ENCODE assay signal across 13 cellular contexts in the genomic region with DNA sequence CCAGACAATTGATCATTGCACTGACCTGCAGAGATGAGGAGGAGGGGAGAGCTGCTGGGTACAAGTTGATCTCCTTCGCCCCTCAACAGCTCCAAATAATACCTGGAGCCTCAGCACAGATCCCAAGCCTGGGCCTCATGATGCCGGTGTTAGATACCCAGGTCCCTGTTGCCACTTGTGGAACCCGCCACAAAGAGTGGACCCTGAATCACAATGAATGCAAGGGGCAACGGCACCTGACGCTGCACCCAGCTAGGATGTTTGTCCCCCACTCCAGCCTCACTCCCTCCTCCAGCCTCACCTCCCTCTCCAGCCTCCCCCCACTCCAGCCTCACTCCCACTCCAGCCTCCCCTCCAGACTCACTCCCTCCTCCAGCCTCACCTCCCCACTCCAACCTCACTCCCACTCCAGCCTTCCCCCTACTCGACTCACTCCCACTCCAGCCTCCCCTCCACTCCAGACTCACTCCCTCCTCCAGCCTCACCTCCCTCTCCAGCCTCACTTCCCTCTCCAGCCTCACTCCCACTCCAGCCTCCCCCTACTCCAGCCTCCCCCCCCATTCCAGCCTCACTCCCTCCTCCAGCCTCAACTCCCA.
A peak's percentile ranks its signal among the peaks of the same experiment; 100 is the strongest.
DNase-seq lines count a peak whose midpoint lies in the region; ATAC-seq and TF ChIP-seq lines count a peak whose summit lies in the region.
"Had no signal": no experiment of that assay in that cellular context is flagged by ENCODE, and none has a peak within 500 bp of the region (broad histone marks: within the 10 kb centered on the region; RNA-seq: fewer than 3 reads in every experiment).

No MANE protein-coding gene starts in this region.

- WGBS in endodermal cell (ENCODE audit: insufficient coverage in 1 of 2, insufficient read length in 1 of 2), 2 experiments, result 88 to 100% methylated on average over 1 to 6 of the region's 6 CpGs

- H3K27ac ChIP-seq in right atrium auricular region, result no peak overlapping the region
- H3K27ac ChIP-seq in endodermal cell (ENCODE audit: low read depth, low read length), result no peak overlapping the region
- H3K27ac ChIP-seq in osteoblast (ENCODE audit: low read depth, low read length), result no peak overlapping the region

- intact Hi-C loops in left cardiac atrium (cut with DNase I), result loop anchor here in 1 of 2 donors (10.0 kb wide), 1 partner anchor 76 kb away; no protein-coding TSS in a partner anchor

- no peaks in the 10 kb centered on the region for H3K4me1 Mint-ChIP-seq in endodermal cell

- no peak overlapping the region for H3K4me3 ChIP-seq in right atrium auricular region
- H3K4me3 ChIP-seq in endodermal cell (ENCODE audit: low read length), result no peak overlapping the region
- no peak overlapping the region for H3K4me3 ChIP-seq in osteoblast (ENCODE audit: insufficient read depth, low read length)

- H3K27ac Mint-ChIP-seq in endodermal cell, result no peak overlapping the region
- H3K27ac Mint-ChIP-seq: CD8-positive, alpha-beta T cell had no signal

- no peak overlapping the region for H2AFZ ChIP-seq in osteoblast (ENCODE audit: low read length)

- no peaks in the 10 kb centered on the region for H3K79me2 ChIP-seq in osteoblast (ENCODE audit: insufficient read depth, low read length)

- no peak overlapping the region for H3K4me2 ChIP-seq in osteoblast (ENCODE audit: insufficient read depth, low read length)

- no peaks in the 10 kb centered on the region for H3K27me3 ChIP-seq in right atrium auricular region
- H3K27me3 ChIP-seq in endodermal cell (ENCODE audit: control insufficient read depth, insufficient read depth, low read length, poor library complexity, severe bottlenecking), result no peaks in the 10 kb centered on the region
- H3K27me3 ChIP-seq in osteoblast (ENCODE audit: insufficient read depth, low read length), result no peaks in the 10 kb centered on the region

- no peak overlapping the region for H3K4me3 Mint-ChIP-seq in endodermal cell
- H3K4me3 Mint-ChIP-seq: CD8-positive, alpha-beta T cell had no signal

- no peaks in the 10 kb centered on the region for H3K36me3 Mint-ChIP-seq in endodermal cell (ENCODE audit: low read depth)
- H3K36me3 Mint-ChIP-seq: CD8-positive, alpha-beta T cell had no signal

- TF ChIP-seq CTCF in right atrium auricular region (IDR thresholded peaks at IDR 0.05), result no peak
- no peak for TF ChIP-seq CTCF in endodermal cell (conservative IDR thresholded peaks at IDR 0.05)
- no peak for TF ChIP-seq CTCF in osteoblast (IDR thresholded peaks at IDR 0.05; ENCODE audit: extremely low read depth, low read depth, low read length)

- no peaks in the 10 kb centered on the region for H4K20me1 ChIP-seq in osteoblast (ENCODE audit: insufficient read depth, low read length)

- DNase-seq in right atrium auricular region (ENCODE audit: low spot score), result peak; percentile 11
- DNase-seq in left cardiac atrium, result no peak
- peak; percentile 20 for DNase-seq in endodermal cell
- peak; percentile 77 for DNase-seq in osteoblast (ENCODE audit: insufficient read length, low spot score, missing footprints)
- peak; percentile 22 for DNase-seq in ureter (ENCODE audit: low spot score)
- no peak for DNase-seq in hypothalamus (lab: John Stamatoyannopoulos, UW)
- DNase-seq in NCI-H1694 treated with DMSO at 0.1 percent for 48 hours (lab: John Stamatoyannopoulos, UW), result no peak
- DNase-seq: CD8-positive, alpha-beta T cell; DND-41; GDM1; NCI-H446 treated with DMSO at 0.1 percent for 48 hours; NCI-H748 treated with DMSO at 0.1 percent for 48 hours had no signal

- H3K27me3 Mint-ChIP-seq in endodermal cell (ENCODE audit: insufficient read depth), result peaks cover 4% of the 10 kb centered on the region

- H3K9me3 ChIP-seq in right atrium auricular region (no peaks in the 10 kb centered on the region), endodermal cell (ENCODE audit: control insufficient read depth, low read length) (no peaks in the 10 kb centered on the region), osteoblast (ENCODE audit: low read depth, low read length) (no peaks in the 10 kb centered on the region)

- H3K4me1 ChIP-seq in right atrium auricular region, result no peaks in the 10 kb centered on the region
- no peaks in the 10 kb centered on the region for H3K4me1 ChIP-seq in endodermal cell (ENCODE audit: control insufficient read depth, insufficient read depth, low read length)
- no peaks in the 10 kb centered on the region for H3K4me1 ChIP-seq in osteoblast (ENCODE audit: insufficient read depth, low read length)

- ATAC-seq in left cardiac atrium (no peak), GM21390 (IDR thresholded peaks at IDR 0.05; ENCODE audit: unreplicated experiment) (no peak)
- ATAC-seq: CD8-positive, alpha-beta T cell had no signal

- no peaks in the 10 kb centered on the region for H3K9me3 Mint-ChIP-seq in endodermal cell
- H3K9me3 Mint-ChIP-seq: CD8-positive, alpha-beta T cell had no signal

- no peaks in the 10 kb centered on the region for H3K36me3 ChIP-seq in right atrium auricular region
- H3K36me3 ChIP-seq in endodermal cell (ENCODE audit: control insufficient read depth, insufficient read depth, low read length), result no peaks in the 10 kb centered on the region
- no peaks in the 10 kb centered on the region for H3K36me3 ChIP-seq in osteoblast (ENCODE audit: insufficient read depth, low read length)

- H3K9ac ChIP-seq in endodermal cell (ENCODE audit: extremely low read depth, low read length, poor library complexity, severe bottlenecking), result no peak overlapping the region

Comparison
In these comparisons a context has a peak if more than half of its experiments do, and no peak if none do; other contexts are left out.
1. DNase-seq: peak in right atrium auricular region (single experiment), endodermal cell (single experiment), osteoblast (single experiment) and ureter (single experiment); none in left cardiac atrium (single experiment), hypothalamus (0 of 51) and NCI-H1694 treated with DMSO at 0.1 percent for 48 hours (single experiment).